ENCODE assay signal across 8 cellular contexts in genomic region chr6:13453771-13454251, GRCh38. TPM values are rescaled to one million over a fixed set of nuclear protein-coding genes. Genes with fewer than 3 reads are reported as not detected.
DNase-seq lines count a peak whose midpoint lies in the region; ATAC-seq and TF ChIP-seq lines count a peak whose summit lies in the region.

No MANE protein-coding gene starts in this region.

- no peaks in the 10 kb centered on the region for H3K4me1 Mint-ChIP-seq in Caco-2 (ENCODE audit: low read depth, unreplicated experiment)

- H3K27ac Mint-ChIP-seq in Caco-2 (ENCODE audit: unreplicated experiment): no peak overlapping the region

- no peak for TF ChIP-seq CTCF in Caco-2 (IDR thresholded peaks at IDR 0.05; ENCODE audit: insufficient read depth in 1 of 2, low read depth in 1 of 2, low read length in 1 of 2, severe bottlenecking in 1 of 2, unreplicated experiment in 1 of 2)
- no peak for TF ChIP-seq CTCF in body of pancreas (IDR thresholded peaks at IDR 0.05)

- no TSS peak for BruUV-seq in Caco-2 (replicated peaks; lab: Mats Ljungman, UMichigan)

- CTCF ChIA-PET in Caco-2 (lab: Charles Lee): interaction anchor here (0.5 kb wide), 1 partner anchor 264 kb away, joined by 4 read pairs; no protein-coding TSS in a partner anchor

- DNase-seq in NCI-H2029 treated with DMSO at 0.1 percent for 48 hours (lab: John Stamatoyannopoulos, UW) (peak; percentile 85), kidney tubule cell (ENCODE audit: low spot score) (peak; percentile 95), HuH-7.5 (ENCODE audit: low spot score) (no peak), Caco-2 (no peak), midbrain (lab: John Stamatoyannopoulos, UW) (no peak), body of pancreas (no peak)
- DNase-seq in activated T-cell treated with anti-CD3 and anti-CD28 coated beads, Interleukin-2, amount 50 U/mL, for 1 hour: peak; percentile 38

- H3K4me1 ChIP-seq in Caco-2 (no peaks in the 10 kb centered on the region), body of pancreas (peaks cover 8% of the 10 kb centered on the region)

- H3K4me3 ChIP-seq in Caco-2 (ENCODE audit: low read depth, low read length) (no peak overlapping the region), body of pancreas (no peak overlapping the region)

- H3K27me3 Mint-ChIP-seq in Caco-2 (ENCODE audit: insufficient read depth, unreplicated experiment): peaks cover 4% of the 10 kb centered on the region

- no peak overlapping the region for H3K4me3 Mint-ChIP-seq in Caco-2 (ENCODE audit: unreplicated experiment)

- POLR2A ChIA-PET in Caco-2 (lab: Charles Lee): no interaction called here

- TF ChIP-seq POLR2A in GM19193 (IDR thresholded peaks at IDR 0.05; ENCODE audit: extremely low read depth, insufficient read depth, insufficient read length): peak; percentile 35
- no peak for TF ChIP-seq POLR2A in body of pancreas (IDR thresholded peaks at IDR 0.05)

- intact Hi-C loops in Caco-2 (cut with micrococcal nuclease; ENCODE audit: unreplicated experiment): no loop called here
- intact Hi-C loops in body of pancreas (cut with DNase I): no loop called here

- H3K36me3 ChIP-seq in Caco-2 (ENCODE audit: control insufficient read depth, insufficient read depth, low read length) (no peaks in the 10 kb centered on the region), body of pancreas (replicated peaks in 1 of 2; ENCODE audit: insufficient read depth in 1 of 2, low read depth in 2 of 2) (no peaks in the 10 kb centered on the region)

- peak overlapping the region in 1 of 4 donors; percentile 42 for H3K27ac ChIP-seq in body of pancreas

- H3K27me3 ChIP-seq in Caco-2 (replicated peaks; ENCODE audit: control insufficient read depth, insufficient read depth, low read length) (no peaks in the 10 kb centered on the region), body of pancreas (no peaks in the 10 kb centered on the region)

- no peaks in the 10 kb centered on the region for H3K9me3 Mint-ChIP-seq in Caco-2 (ENCODE audit: unreplicated experiment)

- no peaks in the 10 kb centered on the region for H3K36me3 Mint-ChIP-seq in Caco-2 (ENCODE audit: insufficient read depth, unreplicated experiment)

- no peaks in the 10 kb centered on the region for H3K9me3 ChIP-seq in Caco-2
- H3K9me3 ChIP-seq in body of pancreas: no peaks in the 10 kb centered on the region

- WGBS in body of pancreas, 2 donors: 94% methylated on average over 2 of the region's 2 CpGs

- ATAC-seq in body of pancreas: no peak

RNA-seq across cellular contexts. Expression of gene GFOD1, which starts 33.6 kb away (rescaled TPM):
- total RNA-seq in Caco-2 (2022) (0.65 and 0.84 TPM in 2 replicates), body of pancreas (1 to 10 TPM; 4.3 to 5.2 TPM)

Comparison
In these comparisons a context has a peak if more than half of its experiments do, and no peak if none do; other contexts are left out.
1. DNase-seq: peak in NCI-H2029 treated with DMSO at 0.1 percent for 48 hours (single experiment), activated T-cell treated with anti-CD3 and anti-CD28 coated beads, Interleukin-2, amount 50 U/mL, for 1 hour (single experiment) and kidney tubule cell (single experiment); none in HuH-7.5 (single experiment), Caco-2 (0 of 2), midbrain (single experiment) and body of pancreas (0 of 4).